In the genomic region with DNA sequence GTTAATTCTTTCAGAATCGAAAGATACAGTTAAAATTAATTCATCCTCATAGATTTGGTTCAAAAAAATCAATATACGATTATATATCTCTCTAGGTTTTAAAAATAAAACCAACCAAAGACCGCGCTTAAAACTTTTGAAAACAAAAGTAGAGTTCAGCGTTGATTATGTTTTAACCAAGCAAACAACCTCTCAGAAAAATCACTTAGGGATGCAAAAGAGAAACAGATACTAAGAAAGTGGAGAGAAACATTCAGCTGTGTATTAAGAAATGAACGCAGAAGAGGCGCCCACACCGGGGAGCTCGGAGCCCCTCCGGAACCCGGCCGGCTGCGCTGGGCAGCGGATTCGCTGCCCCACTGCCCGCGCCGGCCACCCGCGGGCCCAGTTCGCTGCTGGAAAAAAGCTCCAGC, we compare ENCODE assay signal across 10 cellular contexts. TPM values are rescaled to one million over a fixed set of nuclear protein-coding genes. Genes with fewer than 3 reads are reported as not detected.
DNase-seq lines count a peak whose midpoint lies in the region; ATAC-seq and TF ChIP-seq lines count a peak whose summit lies in the region.
"Had no signal": no experiment of that assay in that cellular context is flagged by ENCODE, and none has a peak within 500 bp of the region (broad histone marks: within the 10 kb centered on the region; RNA-seq: fewer than 3 reads in every experiment).

No MANE protein-coding gene starts in this region.

- ATAC-seq in heart right ventricle (no peak), left cardiac atrium (no peak), HG03280 (IDR thresholded peaks at IDR 0.05; ENCODE audit: unreplicated experiment) (no peak)

- H3K27me3 ChIP-seq in heart right ventricle: peaks cover 56 to 100% (median 98%) of the 10 kb centered on the region in 7 donors
- H3K27me3 ChIP-seq in transverse colon: peaks cover 100% of the 10 kb centered on the region
- H3K27me3 ChIP-seq in adrenal gland: peaks cover 89% of the 10 kb centered on the region

- H3K9me3 ChIP-seq in heart right ventricle (no peaks in the 10 kb centered on the region), transverse colon (no peaks in the 10 kb centered on the region), adrenal gland (replicated peaks in 1 of 3) (no peaks in the 10 kb centered on the region)

- H3K27ac ChIP-seq in heart right ventricle: no peak overlapping the region
- H3K27ac ChIP-seq in transverse colon: peak overlapping the region; percentile 73 to 85 (median 77)
- H3K27ac ChIP-seq in adrenal gland: no peak overlapping the region

- TF ChIP-seq CTCF in heart right ventricle (IDR thresholded peaks at IDR 0.05): no peak
- TF ChIP-seq CTCF in WI38 (IDR thresholded peaks at IDR 0.05; ENCODE audit: low read depth, low read length): no peak
- TF ChIP-seq CTCF in transverse colon (IDR thresholded peaks at IDR 0.05): no peak
- no peak for TF ChIP-seq CTCF in adrenal gland (IDR thresholded peaks at IDR 0.05)

- TF ChIP-seq POLR2A in transverse colon (IDR thresholded peaks at IDR 0.05): no peak
- TF ChIP-seq POLR2A in adrenal gland (IDR thresholded peaks at IDR 0.05): no peak

- DNase-seq in heart right ventricle (no peak), left cardiac atrium (no peak), kidney tubule cell (ENCODE audit: low spot score) (peak; percentile 20), transverse colon (no peak), adrenal gland (no peak), foreskin melanocyte (no peak)
- DNase-seq: hypothalamus, NCI-H2107 had no signal

- in situ Hi-C loops in transverse colon (cut with MboI; ENCODE audit: low pct_ligation_motif_present in 1 of 4, low pct_unique_long_range_greater_than_20kb in 1 of 4, low sequenced_read_pairs in 3 of 4): loop anchor here in 1 of 4 donors (25.0 kb wide), 1 partner anchor 155 kb away; no protein-coding TSS in a partner anchor

- TF ChIP-seq EP300 in transverse colon (IDR thresholded peaks at IDR 0.05; ENCODE audit: low read depth): no peak

- H3K4me3 ChIP-seq in heart right ventricle (peak overlapping the region in 8 of 10 donors; percentile 18 to 57 (median 39)), WI38 (ENCODE audit: low read depth, low read length) (peak overlapping the region; percentile 93), transverse colon (peak overlapping the region; percentile 1 to 71 (median 48)), adrenal gland (peak overlapping the region in 2 of 4 donors; percentile 2 to 64)

- no peaks in the 10 kb centered on the region for H3K36me3 ChIP-seq in heart right ventricle
- H3K36me3 ChIP-seq in transverse colon: no peaks in the 10 kb centered on the region
- no peaks in the 10 kb centered on the region for H3K36me3 ChIP-seq in adrenal gland (replicated peaks in 1 of 2)

- 3 to 6% methylated on average over 21 of the region's 21 CpGs for WGBS in heart right ventricle, 2 donors
- 6 to 19% methylated on average over 12 to 21 of the region's 21 CpGs for WGBS in transverse colon (ENCODE audit: low coverage in 1 of 2), 2 donors
- 9 to 13% (median 12%) methylated on average over 17 to 21 of the region's 21 CpGs for WGBS in adrenal gland, 4 donors

- H3K4me1 ChIP-seq in heart right ventricle (peaks cover 9 to 60% (median 46%) of the 10 kb centered on the region in 9 donors), transverse colon (peaks cover 22 to 41% (median 36%) of the 10 kb centered on the region in 4 donors), adrenal gland (replicated peaks in 1 of 2) (peaks cover 24 to 35% of the 10 kb centered on the region in 2 donors)

- intact Hi-C loops in heart right ventricle (cut with DNase I) (loop anchor here in 1 of 10 donors (10.0 kb wide), 1 partner anchor 152 kb away; no protein-coding TSS in a partner anchor), left cardiac atrium (cut with DNase I) (no loop called here), transverse colon (cut with DNase I; ENCODE audit: low total_unique reads) (no loop called here), adrenal gland (cut with DNase I) (loop anchor here in 1 of 2 donors (10.0 kb wide), 1 partner anchor 292 kb away; no protein-coding TSS in a partner anchor)

RNA-seq across cellular contexts. Expression of a gene that starts 1.4 kb away (rescaled TPM):
- total RNA-seq in heart right ventricle (under 1 TPM in 3 of 10 donors, not detected in 7; 0.11 to 0.24 (median 0.14) TPM), left cardiac atrium (not detected), transverse colon (10 to 100 TPM in 1 of 4 donors, 1 to 10 TPM in 3; 3.7 to 13.9 (median 8.4) TPM), adrenal gland (1 to 10 TPM in 5 of 8 donors, under 1 TPM in 3; 0.53 to 6.7 (median 2.3) TPM)
- polyA plus RNA-seq in heart right ventricle (under 1 TPM in 1 of 2 donors, not detected in 1; 0.06 TPM), adrenal gland (under 1 TPM; 0.18 to 0.40 (median 0.37) TPM)

Comparison
In these comparisons a context has a peak if more than half of its experiments do, and no peak if none do; other contexts are left out.
1. H3K27ac ChIP-seq: peak in transverse colon (4 of 4); none in heart right ventricle (0 of 10) and adrenal gland (0 of 5).